Comparison of ENCODE assay signal across 10 cellular contexts in genomic region chr19:41127801-41128300, GRCh38. TPM values are rescaled to one million over a fixed set of nuclear protein-coding genes. Genes with fewer than 3 reads are reported as not detected.
DNase-seq lines count a peak whose midpoint lies in the region; ATAC-seq and TF ChIP-seq lines count a peak whose summit lies in the region.
"Not testable (repeated sequence)": the region's sequence is repeated elsewhere in the genome, so short reads cannot be mapped to it uniquely, and the experiment has no call there.
"Had no signal": no experiment of that assay in that cellular context is flagged by ENCODE, and none has a peak within 500 bp of the region (broad histone marks: within the 10 kb centered on the region; RNA-seq: fewer than 3 reads in every experiment).

No MANE protein-coding gene starts in this region.

- peak; percentile 51 for TF ChIP-seq CTCF in CD4-positive, alpha-beta T cell (IDR thresholded peaks at IDR 0.05)
- TF ChIP-seq CTCF in HL-60 (IDR thresholded peaks at IDR 0.05; ENCODE audit: insufficient read depth, low read length): not testable (repeated sequence)
- TF ChIP-seq CTCF in heart right ventricle (IDR thresholded peaks at IDR 0.05): peak in 7 of 9 donors; percentile 16 to 51 (median 30)

- DNase-seq in CD4-positive, alpha-beta T cell: peak; percentile 44 to 84 (median 70)
- peak; percentile 47 to 71 for DNase-seq in HL-60 (ENCODE audit: low read depth in 1 of 2, low spot score in 1 of 2)
- peak; percentile 16 for DNase-seq in NOMO-1 treated with DMSO at 0.1 percent for 48 hours (lab: John Stamatoyannopoulos, UW; ENCODE audit: unreplicated experiment)
- DNase-seq in activated CD4-positive, alpha-beta T cell treated with anti-CD3 and anti-CD28 coated beads, Interleukin-2, amount 10 ng/mL, durations not matched to agents 7 days and 5 days: peak; percentile 64
- peak; percentile 35 for DNase-seq in astrocyte of the hippocampus (ENCODE audit: low read depth, low spot score)
- peak; percentile 82 for DNase-seq in heart right ventricle
- DNase-seq in occipital lobe (lab: John Stamatoyannopoulos, UW): peak; percentile 15
- DNase-seq in stimulated activated CD8-positive, alpha-beta memory T cell treated with anti-CD3 and anti-CD28 coated beads, Interleukin-2, amount 100 ng/mL, for 1 hour (ENCODE audit: low read depth in 2 of 2): peak; percentile 34 to 48

- H3K27me3 ChIP-seq in CD4-positive, alpha-beta T cell (ENCODE audit: control insufficient read depth, insufficient read depth, low read length); HL-60 (ENCODE audit: insufficient read depth, poor library complexity, severe bottlenecking); heart right ventricle: not testable (repeated sequence)

- ATAC-seq in CD4-positive, alpha-beta T cell (ENCODE audit: poor library complexity): peak; percentile 93
- peak; percentile 85 to 96 (median 91) for ATAC-seq in heart right ventricle

- H3K4me3 ChIP-seq in HL-60 (replicated peaks; ENCODE audit: insufficient read depth, low read length): not testable (repeated sequence)
- peak overlapping the region in 5 of 10 donors; percentile 25 to 34 (median 28) for H3K4me3 ChIP-seq in heart right ventricle

- H3K36me3 Mint-ChIP-seq in CD4-positive, alpha-beta T cell (ENCODE audit: low read depth); activated CD4-positive, alpha-beta T cell treated with anti-CD3 and anti-CD28 coated beads, Interleukin-2, amount 10 ng/mL, durations not matched to agents 7 days and 5 days (ENCODE audit: low read depth): not testable (repeated sequence)

- CTCF ChIA-PET in CD4-positive, alpha-beta T cell (lab: Charles Lee): interaction anchor here (2.1 kb wide), 1 partner anchor 17 kb away, joined by 15 read pairs; no protein-coding TSS in a partner anchor
- CTCF ChIA-PET in activated CD4-positive, alpha-beta T cell treated with anti-CD3 and anti-CD28 coated beads, Interleukin-2, amount 10 ng/mL, durations not matched to agents 7 days and 5 days (lab: Charles Lee): interaction anchor here (1.0 to 1.7 kb wide), 2 partner anchors 16 to 135 kb away, joined by 3 to 6 read pairs; no protein-coding TSS in a partner anchor

- not testable (repeated sequence) for H3K9me3 ChIP-seq in CD4-positive, alpha-beta T cell (ENCODE audit: control insufficient read depth, low read length); heart right ventricle

- H3K9me3 Mint-ChIP-seq in CD4-positive, alpha-beta T cell; activated CD4-positive, alpha-beta T cell treated with anti-CD3 and anti-CD28 coated beads, Interleukin-2, amount 10 ng/mL, durations not matched to agents 7 days and 5 days: not testable (repeated sequence)

- H3K27me3 Mint-ChIP-seq in CD4-positive, alpha-beta T cell: not testable (repeated sequence)
- peaks cover 25% of the 10 kb centered on the region for H3K27me3 Mint-ChIP-seq in activated CD4-positive, alpha-beta T cell treated with anti-CD3 and anti-CD28 coated beads, Interleukin-2, amount 10 ng/mL, durations not matched to agents 7 days and 5 days

- not testable (repeated sequence) for H3K4me1 ChIP-seq in heart right ventricle

- POLR2A ChIA-PET in CD4-positive, alpha-beta T cell (lab: Charles Lee); activated CD4-positive, alpha-beta T cell treated with anti-CD3 and anti-CD28 coated beads, Interleukin-2, amount 10 ng/mL, durations not matched to agents 7 days and 5 days (lab: Charles Lee): not testable (repeated sequence)

- H3K27ac ChIP-seq in CD4-positive, alpha-beta T cell (ENCODE audit: low read depth, low read length); HL-60 (replicated peaks); heart right ventricle: not testable (repeated sequence)

- WGBS in heart right ventricle, 2 donors: 0 to 1% methylated on average over 19 to 29 of the region's 29 CpGs

- H3K27ac Mint-ChIP-seq in CD4-positive, alpha-beta T cell: peak overlapping the region; percentile 54
- H3K27ac Mint-ChIP-seq in activated CD4-positive, alpha-beta T cell treated with anti-CD3 and anti-CD28 coated beads, Interleukin-2, amount 10 ng/mL, durations not matched to agents 7 days and 5 days: peak overlapping the region; percentile 38

- intact Hi-C loops in CD4-positive, alpha-beta T cell (cut with DNase I, micrococcal nuclease): loop anchor here (1.0 to 5.0 kb wide), 3 partner anchors 16 to 181 kb away; partner anchors contain the start of gene HNRNPUL1 (in 1 of the 2)
- intact Hi-C loops in heart right ventricle (cut with DNase I): loop anchor here in 1 of 10 donors (5.0 kb wide), 1 partner anchor 311 kb away; no protein-coding TSS in a partner anchor

- H3K4me3 Mint-ChIP-seq in CD4-positive, alpha-beta T cell: peak overlapping the region; percentile 65
- H3K4me3 Mint-ChIP-seq in activated CD4-positive, alpha-beta T cell treated with anti-CD3 and anti-CD28 coated beads, Interleukin-2, amount 10 ng/mL, durations not matched to agents 7 days and 5 days: peak overlapping the region; percentile 42

- peaks cover 20% of the 10 kb centered on the region for H3K4me1 Mint-ChIP-seq in CD4-positive, alpha-beta T cell (ENCODE audit: low read depth)
- H3K4me1 Mint-ChIP-seq in activated CD4-positive, alpha-beta T cell treated with anti-CD3 and anti-CD28 coated beads, Interleukin-2, amount 10 ng/mL, durations not matched to agents 7 days and 5 days: peaks cover 22% of the 10 kb centered on the region

- not testable (repeated sequence) for H3K36me3 ChIP-seq in heart right ventricle

RNA-seq across cellular contexts. Expression of gene CYP2F1, which starts 13.6 kb away (rescaled TPM):
- under 1 TPM; 0.47 to 0.96 TPM for total RNA-seq in CD4-positive, alpha-beta T cell
- total RNA-seq in activated CD4-positive, alpha-beta T cell treated with anti-CD3 and anti-CD28 coated beads, Interleukin-2, amount 10 ng/mL, durations not matched to agents 7 days and 5 days: not detected
- total RNA-seq in heart right ventricle: not detected
- polyA plus RNA-seq in heart right ventricle: not detected
- not detected for total RNA-seq in occipital lobe
- total RNA-seq: pulmonary artery endothelial cell; T-helper 1 cell treated with Interleukin-12 subunit alpha and Interleukin-12 subunit beta and Interleukin-4 antibody, amounts not matched to agents 30 ng/mL and 1 ng/mL, for 36 hours had no signal

RNA-seq across cellular contexts. Expression of gene CYP2A13, which starts 39.6 kb away (rescaled TPM):
- total RNA-seq in CD4-positive, alpha-beta T cell: not detected
- total RNA-seq in activated CD4-positive, alpha-beta T cell treated with anti-CD3 and anti-CD28 coated beads, Interleukin-2, amount 10 ng/mL, durations not matched to agents 7 days and 5 days: not detected
- total RNA-seq in heart right ventricle (not detected), occipital lobe (not detected)
- not detected for polyA plus RNA-seq in heart right ventricle
- total RNA-seq: pulmonary artery endothelial cell; T-helper 1 cell treated with Interleukin-12 subunit alpha and Interleukin-12 subunit beta and Interleukin-4 antibody, amounts not matched to agents 30 ng/mL and 1 ng/mL, for 36 hours had no signal

Comparison
In these comparisons a context has a peak if more than half of its experiments do, and no peak if none do; other contexts are left out.
1. DNase-seq: peak in every context shown above with its lines; median percentile 82 in heart right ventricle; 70 in CD4-positive, alpha-beta T cell; 64 in activated CD4-positive, alpha-beta T cell treated with anti-CD3 and anti-CD28 coated beads, Interleukin-2, amount 10 ng/mL, durations not matched to agents 7 days and 5 days; 59 in HL-60; 41 in stimulated activated CD8-positive, alpha-beta memory T cell treated with anti-CD3 and anti-CD28 coated beads, Interleukin-2, amount 100 ng/mL, for 1 hour; 35 in astrocyte of the hippocampus; 16 in NOMO-1 treated with DMSO at 0.1 percent for 48 hours; 15 in occipital lobe.